Comparison of ENCODE assay signal across 9 cellular contexts in the genomic region with DNA sequence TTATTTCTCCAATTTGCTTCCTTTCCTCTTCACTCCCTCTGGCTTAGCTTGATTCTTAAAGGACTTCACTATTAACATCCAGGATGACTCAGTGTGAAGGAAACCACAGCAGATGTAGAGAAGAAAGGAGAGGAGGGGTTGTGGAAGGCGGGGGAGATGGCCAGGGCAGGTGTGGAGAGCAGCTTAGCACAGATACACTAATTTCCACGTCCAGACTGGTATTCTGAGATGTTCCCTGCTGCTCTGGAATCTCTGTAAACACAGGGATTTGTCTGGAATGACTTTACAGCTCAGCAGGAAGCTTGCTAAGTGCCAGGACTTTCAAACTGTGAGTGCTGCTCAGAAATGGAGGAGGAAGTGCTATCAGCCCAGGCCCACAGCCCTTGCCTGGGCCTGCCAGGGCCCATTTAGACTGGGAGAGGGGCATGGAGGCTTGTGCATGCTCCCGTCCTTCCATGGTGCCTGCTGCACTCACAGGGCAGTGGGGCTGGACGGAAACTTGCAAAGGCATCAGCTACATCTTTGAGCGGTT.
DNase-seq lines count a peak whose midpoint lies in the region; ATAC-seq, FAIRE-seq and TF ChIP-seq lines count a peak whose summit lies in the region.
"Had no signal": no experiment of that assay in that cellular context is flagged by ENCODE, and none has a peak within 500 bp of the region (broad histone marks: within the 10 kb centered on the region; RNA-seq: fewer than 3 reads in every experiment).

No MANE protein-coding gene starts in this region.

- WGBS in GM12878 (ENCODE audit: insufficient coverage, insufficient replicate concordance, low lambda C conversion rate, missing lambda C conversion rate), result 36% methylated on average over 5 of the region's 5 CpGs

- SMC1A ChIA-PET in GM12878 (lab: Charles Lee; ENCODE audit: uncharacterized antibody, unreplicated experiment), result interaction anchor here (0.8 to 1.9 kb wide), 6 partner anchors 8 to 32 kb away, joined by 3 to 4 read pairs (median 4); no protein-coding TSS in a partner anchor

- FAIRE-seq in GM12878 (lab: Jason Lieb, UNC), result no peak

- CTCF ChIA-PET in GM12878 (lab: Yijun Ruan, JAX), result interaction anchor here (1.0 to 1.5 kb wide), 2 partner anchors 19 to 31 kb away, joined by 3 to 4 read pairs; no protein-coding TSS in a partner anchor

- BruUV-seq in GM12878 (replicated peaks; lab: Mats Ljungman, UMichigan), result no TSS peak

- DNase-seq in DMS79 treated with DMSO at 0.1 percent for 48 hours (lab: John Stamatoyannopoulos, UW) (peak; percentile 82), LHCN-M2 (ENCODE audit: low read depth) (peak; percentile 92), GM12878 (ENCODE audit: low read depth, low spot score) (no peak), medulla oblongata (ENCODE audit: extremely low spot score) (peak; percentile 4), GOT3 (lab: John Stamatoyannopoulos, UW) (no peak), NCI-H2196 (lab: John Stamatoyannopoulos, UW; ENCODE audit: unreplicated experiment) (no peak), T1000 (lab: John Stamatoyannopoulos, UW) (no peak), NCI-H1105 (lab: John Stamatoyannopoulos, UW) (no peak)
- DNase-seq: activated CD4-positive, alpha-beta T cell treated with anti-CD3 and anti-CD28 coated beads, Interleukin-2, amount 50 U/mL, for 48 hours had no signal

- in situ Hi-C loops in GM12878 (cut with MboI), result no loop called here

- no peaks in the 10 kb centered on the region; the same call in 1 of the 2 replicates for H3K4me1 ChIP-seq in GM12878 (ENCODE audit: control insufficient read depth, insufficient read depth, low read length)

- no peak overlapping the region for H2AFZ ChIP-seq in GM12878 (ENCODE audit: control insufficient read depth, low read depth, low read length)

- TF ChIP-seq POLR2A in GM12878 (IDR thresholded peaks at IDR 0.05; ENCODE audit: low read depth, low read length), result no peak

- no peak for TF ChIP-seq CTCF in GM12878 (IDR thresholded peaks at IDR 0.05 in 2 of 3, conservative IDR thresholded peaks at IDR 0.05 in 1 of 3; ENCODE audit: control insufficient read depth in 2 of 3, extremely low read depth in 1 of 3, insufficient read depth in 1 of 3, low read depth in 3 of 3, low read length in 3 of 3)

- peak; percentile 27; the same call in 1 of the 3 replicates for ATAC-seq in GM12878

- H3K79me2 ChIP-seq in GM12878 (ENCODE audit: control insufficient read depth, insufficient read depth, low read length), result no peaks in the 10 kb centered on the region

- no peak overlapping the region for H3K4me2 ChIP-seq in GM12878 (ENCODE audit: control insufficient read depth, insufficient read depth)

- no peaks in the 10 kb centered on the region for H3K36me3 ChIP-seq in GM12878 (ENCODE audit: control insufficient read depth in 2 of 2, insufficient read depth in 2 of 2, low read length in 1 of 2)

- H3K4me3 ChIP-seq in GM12878, result no peak overlapping the region

- no peak for TF ChIP-seq RAD21 in GM12878 (IDR thresholded peaks at IDR 0.05; ENCODE audit: insufficient read depth, low read depth, low read length)

- RAD21 ChIA-PET in GM12878 (lab: Charles Lee; ENCODE audit: unreplicated experiment), result no interaction called here

- POLR2A ChIA-PET in GM12878 (lab: Charles Lee), result no interaction called here

- no peaks in the 10 kb centered on the region for H3K27me3 ChIP-seq in GM12878 (replicated peaks in 1 of 2; ENCODE audit: control insufficient read depth in 2 of 2, insufficient read depth in 2 of 2, low read length in 1 of 2)

- no peak overlapping the region for H3K27ac ChIP-seq in GM12878 (ENCODE audit: control insufficient read depth, insufficient read depth)

- H3K9me3 ChIP-seq in GM12878 (replicated peaks; ENCODE audit: control insufficient read depth, insufficient read depth, low read length), result no peaks in the 10 kb centered on the region; the same call in 2 of the 3 replicates

- H3K9ac ChIP-seq in GM12878 (ENCODE audit: control insufficient read depth, insufficient read depth, low read length), result no peak overlapping the region

- no peaks in the 10 kb centered on the region for H4K20me1 ChIP-seq in GM12878 (ENCODE audit: control insufficient read depth, insufficient read depth)

- TF ChIP-seq EP300 in GM12878 (IDR thresholded peaks at IDR 0.05; ENCODE audit: borderline replicate concordance in 1 of 2, control insufficient read depth in 1 of 2, low read depth in 2 of 2, low read length in 2 of 2), result no peak

- intact Hi-C loops in GM12878 (cut with micrococcal nuclease; ENCODE audit: unreplicated experiment), result no loop called here

TF ChIP-seq in GM12878, 131 proteins besides CTCF, POLR2A, EP300 and RAD21:
- TF ChIP-seq, protein P1, sequence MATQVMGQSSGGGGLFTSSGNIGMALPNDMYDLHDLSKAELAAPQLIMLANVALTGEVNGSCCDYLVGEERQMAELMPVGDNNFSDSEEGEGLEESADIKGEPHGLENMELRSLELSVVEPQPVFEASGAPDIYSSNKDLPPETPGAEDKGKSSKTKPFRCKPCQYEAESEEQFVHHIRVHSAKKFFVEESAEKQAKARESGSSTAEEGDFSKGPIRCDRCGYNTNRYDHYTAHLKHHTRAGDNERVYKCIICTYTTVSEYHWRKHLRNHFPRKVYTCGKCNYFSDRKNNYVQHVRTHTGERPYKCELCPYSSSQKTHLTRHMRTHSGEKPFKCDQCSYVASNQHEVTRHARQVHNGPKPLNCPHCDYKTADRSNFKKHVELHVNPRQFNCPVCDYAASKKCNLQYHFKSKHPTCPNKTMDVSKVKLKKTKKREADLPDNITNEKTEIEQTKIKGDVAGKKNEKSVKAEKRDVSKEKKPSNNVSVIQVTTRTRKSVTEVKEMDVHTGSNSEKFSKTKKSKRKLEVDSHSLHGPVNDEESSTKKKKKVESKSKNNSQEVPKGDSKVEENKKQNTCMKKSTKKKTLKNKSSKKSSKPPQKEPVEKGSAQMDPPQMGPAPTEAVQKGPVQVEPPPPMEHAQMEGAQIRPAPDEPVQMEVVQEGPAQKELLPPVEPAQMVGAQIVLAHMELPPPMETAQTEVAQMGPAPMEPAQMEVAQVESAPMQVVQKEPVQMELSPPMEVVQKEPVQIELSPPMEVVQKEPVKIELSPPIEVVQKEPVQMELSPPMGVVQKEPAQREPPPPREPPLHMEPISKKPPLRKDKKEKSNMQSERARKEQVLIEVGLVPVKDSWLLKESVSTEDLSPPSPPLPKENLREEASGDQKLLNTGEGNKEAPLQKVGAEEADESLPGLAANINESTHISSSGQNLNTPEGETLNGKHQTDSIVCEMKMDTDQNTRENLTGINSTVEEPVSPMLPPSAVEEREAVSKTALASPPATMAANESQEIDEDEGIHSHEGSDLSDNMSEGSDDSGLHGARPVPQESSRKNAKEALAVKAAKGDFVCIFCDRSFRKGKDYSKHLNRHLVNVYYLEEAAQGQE (IDR thresholded peaks at IDR 0.05; ENCODE audit: low read depth, low read length), result no peak
- TF ChIP-seq SREBF1 (IDR thresholded peaks at IDR 0.05; ENCODE audit: low read length) (no peak), BACH1 (IDR thresholded peaks at IDR 0.05; ENCODE audit: borderline replicate concordance) (no peak), SMAD1 (IDR thresholded peaks at IDR 0.05; ENCODE audit: low read depth, partially characterized antibody) (no peak), DPF2 (IDR thresholded peaks at IDR 0.05) (no peak), SPI1 (IDR thresholded peaks at IDR 0.05; ENCODE audit: borderline replicate concordance, insufficient read depth, low read depth, low read length) (0 out of 2 replicates have a peak, but pooled peaks have one; percentile 9), CBFB (IDR thresholded peaks at IDR 0.05; ENCODE audit: low read depth) (no peak)
- TF ChIP-seq, protein P2, sequence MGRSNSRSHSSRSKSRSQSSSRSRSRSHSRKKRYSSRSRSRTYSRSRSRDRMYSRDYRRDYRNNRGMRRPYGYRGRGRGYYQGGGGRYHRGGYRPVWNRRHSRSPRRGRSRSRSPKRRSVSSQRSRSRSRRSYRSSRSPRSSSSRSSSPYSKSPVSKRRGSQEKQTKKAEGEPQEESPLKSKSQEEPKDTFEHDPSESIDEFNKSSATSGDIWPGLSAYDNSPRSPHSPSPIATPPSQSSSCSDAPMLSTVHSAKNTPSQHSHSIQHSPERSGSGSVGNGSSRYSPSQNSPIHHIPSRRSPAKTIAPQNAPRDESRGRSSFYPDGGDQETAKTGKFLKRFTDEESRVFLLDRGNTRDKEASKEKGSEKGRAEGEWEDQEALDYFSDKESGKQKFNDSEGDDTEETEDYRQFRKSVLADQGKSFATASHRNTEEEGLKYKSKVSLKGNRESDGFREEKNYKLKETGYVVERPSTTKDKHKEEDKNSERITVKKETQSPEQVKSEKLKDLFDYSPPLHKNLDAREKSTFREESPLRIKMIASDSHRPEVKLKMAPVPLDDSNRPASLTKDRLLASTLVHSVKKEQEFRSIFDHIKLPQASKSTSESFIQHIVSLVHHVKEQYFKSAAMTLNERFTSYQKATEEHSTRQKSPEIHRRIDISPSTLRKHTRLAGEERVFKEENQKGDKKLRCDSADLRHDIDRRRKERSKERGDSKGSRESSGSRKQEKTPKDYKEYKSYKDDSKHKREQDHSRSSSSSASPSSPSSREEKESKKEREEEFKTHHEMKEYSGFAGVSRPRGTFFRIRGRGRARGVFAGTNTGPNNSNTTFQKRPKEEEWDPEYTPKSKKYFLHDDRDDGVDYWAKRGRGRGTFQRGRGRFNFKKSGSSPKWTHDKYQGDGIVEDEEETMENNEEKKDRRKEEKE (IDR thresholded peaks at IDR 0.05), result no peak

Comparison
In these comparisons a context has a peak if more than half of its experiments do, and no peak if none do; other contexts are left out.
1. DNase-seq: peak in DMS79 treated with DMSO at 0.1 percent for 48 hours (single experiment), LHCN-M2 (single experiment) and medulla oblongata (single experiment); none in GM12878 (single experiment), GOT3 (single experiment), NCI-H2196 (single experiment), T1000 (single experiment) and NCI-H1105 (single experiment).